In genomic region chr7:45917658-45918057, GRCh38 we compare ENCODE assay signal across 8 cellular contexts. TPM values are rescaled to one million over a fixed set of nuclear protein-coding genes. Genes with fewer than 3 reads are reported as not detected.
DNase-seq lines count a peak whose midpoint lies in the region; ATAC-seq and TF ChIP-seq lines count a peak whose summit lies in the region.

No MANE protein-coding gene starts in this region.

- peak; percentile 83 for ATAC-seq in HG02852 (IDR thresholded peaks at IDR 0.05; ENCODE audit: unreplicated experiment)
- ATAC-seq in lung (ENCODE audit: insufficient read depth, low FRiP score), result no peak

- no peak overlapping the region for H3K9ac ChIP-seq in duodenal mucosa (ENCODE audit: low read depth in 1 of 2, low read length in 2 of 2)

- H3K27ac ChIP-seq in duodenal mucosa (ENCODE audit: low read depth, low read length) (no peak overlapping the region), lung (ENCODE audit: low read depth in 1 of 2, low read length in 1 of 2) (no peak overlapping the region)

- DNase-seq in activated gamma-delta T cell treated with Interleukin-2 at 50 U/mL for 16 hours, result peak; percentile 61
- DNase-seq in activated gamma-delta T cell (lab: John Stamatoyannopoulos, UW), result no peak
- peak; percentile 32 for DNase-seq in NCI-H2171 (lab: John Stamatoyannopoulos, UW)
- peak; percentile 72 for DNase-seq in activated CD4-positive, alpha-beta T cell treated with anti-CD3 and anti-CD28 coated beads, Interleukin-2, amount 50 U/mL, for 1 hour
- DNase-seq in lung (ENCODE audit: low spot score), result peak; percentile 77
- peak; percentile 41 for DNase-seq in stimulated activated CD8-positive, alpha-beta memory T cell treated with anti-CD3 and anti-CD28 coated beads, Interleukin-12 subunit alpha, Interleukin-12 subunit beta, amount 100 ng/mL, for 24 hours (ENCODE audit: extremely low read depth)

- no peaks in the 10 kb centered on the region for H3K9me3 ChIP-seq in duodenal mucosa (ENCODE audit: control insufficient read depth in 1 of 2, low read length in 2 of 2)
- no peaks in the 10 kb centered on the region for H3K9me3 ChIP-seq in lung (ENCODE audit: control insufficient read depth in 2 of 2, insufficient read depth in 1 of 2, low read length in 1 of 2)

- peak; percentile 75 for TF ChIP-seq CTCF in lung (IDR thresholded peaks at IDR 0.05; ENCODE audit: control extremely low read depth, extremely low read depth)

- peaks cover 8 to 21% of the 10 kb centered on the region in 2 donors for H3K4me1 ChIP-seq in duodenal mucosa (ENCODE audit: control insufficient read depth in 1 of 2, insufficient read depth in 2 of 2, low read length in 2 of 2)
- peaks cover 2 to 10% of the 10 kb centered on the region in 2 donors for H3K4me1 ChIP-seq in lung (ENCODE audit: control insufficient read depth in 2 of 2, insufficient read depth in 2 of 2, low read length in 2 of 2)

- H3K36me3 ChIP-seq in duodenal mucosa (ENCODE audit: control insufficient read depth in 1 of 2, insufficient read depth in 2 of 2, low read length in 2 of 2), result peaks cover 0 to 9% of the 10 kb centered on the region in 2 donors
- no peaks in the 10 kb centered on the region for H3K36me3 ChIP-seq in lung (ENCODE audit: control insufficient read depth in 2 of 2, insufficient read depth in 2 of 2, low read length in 2 of 2)

- H3K27me3 ChIP-seq in duodenal mucosa (ENCODE audit: control insufficient read depth in 1 of 2, insufficient read depth in 2 of 2, low read length in 2 of 2) (peaks cover 28 to 33% of the 10 kb centered on the region in 2 donors), lung (ENCODE audit: control insufficient read depth, insufficient read depth) (peaks cover 4% of the 10 kb centered on the region)

- peak overlapping the region; percentile 32 to 53 for H3K4me3 ChIP-seq in duodenal mucosa (ENCODE audit: low read depth in 1 of 2, low read length in 2 of 2)
- no peak overlapping the region for H3K4me3 ChIP-seq in lung

- 7% methylated on average over 15 of the region's 15 CpGs for WGBS in lung, 2 donors

RNA-seq across cellular contexts. Expression of gene IGFBP3, which starts 3.4 kb away (rescaled TPM):
- total RNA-seq in lung, result 10 to 100 TPM; 71.8 to 76.5 TPM
- 10 to 100 TPM; 29.2 to 45.0 TPM for polyA plus RNA-seq in lung

RNA-seq across cellular contexts. Expression of gene IGFBP1, which starts 29.4 kb away (rescaled TPM):
- total RNA-seq in lung, result not detected
- under 1 TPM in 1 of 2 donors, not detected in 1; 0.06 TPM for polyA plus RNA-seq in lung

RNA-seq across cellular contexts. Expression of gene CCDC201, which starts 44.8 kb away (rescaled TPM):
- not detected for total RNA-seq in lung
- polyA plus RNA-seq in lung, result not detected
